11 cellular contexts compared by ENCODE assay signal in genomic region chr16:83110221-83110768, GRCh38.
"Had no signal": no experiment of that assay in that cellular context is flagged by ENCODE, and none has a peak within 500 bp of the region (broad histone marks: within the 10 kb centered on the region; RNA-seq: fewer than 3 reads in every experiment).

No MANE protein-coding gene starts in this region.

- H3K9me3 ChIP-seq: sigmoid colon, thoracic aorta had no signal

- H3K4me1 Mint-ChIP-seq: activated naive CD4-positive, alpha-beta T cell treated with anti-CD3 and anti-CD28 coated beads, Interleukin-2, amount 50 U/mL, for 24 hours had no signal

- H2AFZ ChIP-seq: parathyroid adenoma had no signal

- DNase-seq: activated CD4-positive, alpha-beta T cell treated with anti-CD3 and anti-CD28 coated beads for 4 hours; activated CD8-positive, alpha-beta T cell treated with anti-CD3 and anti-CD28 coated beads for 36 hours; activated effector memory CD4-positive, alpha-beta T cell treated with anti-CD3 and anti-CD28 coated beads, Interleukin-2, amount 50 U/mL, for 16 hours; activated T-cell treated with anti-CD3 and anti-CD28 coated beads, Interleukin-2, amount 50 U/mL, for 48 hours; amniotic stem cell; sigmoid colon had no signal

- H3K9ac ChIP-seq: parathyroid adenoma had no signal

- H3K27ac ChIP-seq: parathyroid adenoma, sigmoid colon, thoracic aorta had no signal

- H3K4me1 ChIP-seq: parathyroid adenoma, sigmoid colon had no signal

- H3K4me3 ChIP-seq: sigmoid colon, thoracic aorta had no signal

- H3K36me3 ChIP-seq: sigmoid colon, thoracic aorta had no signal

- H3K79me2 ChIP-seq: parathyroid adenoma had no signal

- H3K9me3 Mint-ChIP-seq: activated naive CD4-positive, alpha-beta T cell treated with anti-CD3 and anti-CD28 coated beads, Interleukin-2, amount 50 U/mL, for 24 hours; stimulated activated effector memory CD8-positive, alpha-beta T cell treated with anti-CD3 and anti-CD28 coated beads, Interleukin-12 subunit alpha, Interleukin-12 subunit beta, amount 100 ng/mL, for 72 hours had no signal

- H3K36me3 Mint-ChIP-seq: activated naive CD4-positive, alpha-beta T cell treated with anti-CD3 and anti-CD28 coated beads, Interleukin-2, amount 50 U/mL, for 24 hours; stimulated activated effector memory CD8-positive, alpha-beta T cell treated with anti-CD3 and anti-CD28 coated beads, Interleukin-12 subunit alpha, Interleukin-12 subunit beta, amount 100 ng/mL, for 72 hours; WTC11 had no signal

- H3K27ac Mint-ChIP-seq: activated CD8-positive, alpha-beta T cell treated with anti-CD3 and anti-CD28 coated beads for 36 hours; activated naive CD4-positive, alpha-beta T cell treated with anti-CD3 and anti-CD28 coated beads, Interleukin-2, amount 50 U/mL, for 24 hours; stimulated activated effector memory CD8-positive, alpha-beta T cell treated with anti-CD3 and anti-CD28 coated beads, Interleukin-12 subunit alpha, Interleukin-12 subunit beta, amount 100 ng/mL, for 72 hours; WTC11 had no signal

- H3K27me3 ChIP-seq: sigmoid colon had no signal

- H3K4me3 Mint-ChIP-seq: activated CD8-positive, alpha-beta T cell treated with anti-CD3 and anti-CD28 coated beads for 36 hours; activated naive CD4-positive, alpha-beta T cell treated with anti-CD3 and anti-CD28 coated beads, Interleukin-2, amount 50 U/mL, for 24 hours; stimulated activated effector memory CD8-positive, alpha-beta T cell treated with anti-CD3 and anti-CD28 coated beads, Interleukin-12 subunit alpha, Interleukin-12 subunit beta, amount 100 ng/mL, for 72 hours; WTC11 had no signal
